In the genomic region with DNA sequence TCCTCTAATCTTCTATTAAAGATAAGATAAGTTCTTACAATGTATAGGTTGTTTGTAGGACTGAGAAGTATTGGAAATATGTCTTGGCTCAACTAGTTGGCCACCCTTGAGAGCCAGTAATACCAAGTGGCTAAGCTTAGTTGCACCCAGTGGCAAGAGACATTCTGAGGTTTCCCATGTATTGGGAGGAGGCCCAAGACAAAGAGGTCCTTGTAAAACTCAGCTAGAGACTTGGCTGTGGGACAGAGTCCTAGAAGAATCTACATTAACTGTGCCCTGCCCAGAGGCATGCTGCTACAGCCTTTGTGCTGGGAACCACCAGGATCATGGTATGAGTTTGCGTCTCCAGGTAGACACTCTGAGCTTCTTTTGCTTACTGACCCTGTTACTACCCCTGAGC, we compare ENCODE assay signal across 21 cellular contexts. TPM values are rescaled to one million over a fixed set of nuclear protein-coding genes. Genes with fewer than 3 reads are reported as not detected.
DNase-seq lines count a peak whose midpoint lies in the region; ATAC-seq, FAIRE-seq and TF ChIP-seq lines count a peak whose summit lies in the region.
"Had no signal": no experiment of that assay in that cellular context is flagged by ENCODE, and none has a peak within 500 bp of the region (broad histone marks: within the 10 kb centered on the region; RNA-seq: fewer than 3 reads in every experiment).

No MANE protein-coding gene starts in this region.

- peak overlapping the region; percentile 2 for H2AFZ ChIP-seq in osteoblast (ENCODE audit: low read length)

- DNase-seq in left ventricle myocardium superior (no peak), Right ventricle myocardium inferior (ENCODE audit: missing footprints) (no peak), frontal cortex (ENCODE audit: low spot score in 2 of 2) (peak; percentile 8 to 15), osteoblast (ENCODE audit: insufficient read length, low spot score, missing footprints) (no peak), middle frontal gyrus (ENCODE audit: extremely low spot score, low spot score) (no peak), urothelium cell line (ENCODE audit: low spot score) (no peak), GM13977 (ENCODE audit: low spot score) (no peak)
- DNase-seq: brain microvascular endothelial cell; NCI-H1436 treated with DMSO at 0.1 percent for 48 hours; NCI-H2171; NCI-H526 treated with DMSO at 0.1 percent for 48 hours; SHP77; spleen; stimulated activated CD4-positive, alpha-beta T cell treated with anti-CD3 and anti-CD28 coated beads, Interleukin-4, amount 100 ng/mL, for 24 hours had no signal

- H3K79me2 ChIP-seq in osteoblast (ENCODE audit: insufficient read depth, low read length): peaks cover 38% of the 10 kb centered on the region

- no peaks in the 10 kb centered on the region for H3K36me3 ChIP-seq in osteoblast (ENCODE audit: insufficient read depth, low read length)
- H3K36me3 ChIP-seq: brain microvascular endothelial cell, spleen had no signal

- FAIRE-seq in frontal cortex (lab: Jason Lieb, UNC) (no peak), urothelium cell line (lab: Jason Lieb, UNC) (no peak)
- FAIRE-seq: endometrium, GM18507, islet of Langerhans had no signal

- H3K4me1 ChIP-seq in osteoblast (ENCODE audit: insufficient read depth, low read length): peaks cover 43% of the 10 kb centered on the region
- H3K4me1 ChIP-seq: spleen had no signal

- ATAC-seq in left ventricle myocardium superior (peak; percentile 36), Right ventricle myocardium inferior (no peak), GM21737 (IDR thresholded peaks at IDR 0.05; ENCODE audit: unreplicated experiment) (no peak)

- H3K27me3 ChIP-seq in osteoblast (ENCODE audit: insufficient read depth, low read length): no peaks in the 10 kb centered on the region
- H3K27me3 ChIP-seq: brain microvascular endothelial cell, spleen had no signal

- H3K4me3 ChIP-seq in osteoblast (ENCODE audit: insufficient read depth, low read length): no peak overlapping the region
- H3K4me3 ChIP-seq: coronary artery, spleen had no signal

- no peaks in the 10 kb centered on the region for H3K9me3 ChIP-seq in osteoblast (ENCODE audit: low read depth, low read length)
- H3K9me3 ChIP-seq: spleen had no signal

- peak overlapping the region; percentile 16 for H3K27ac ChIP-seq in osteoblast (ENCODE audit: low read depth, low read length)
- H3K27ac ChIP-seq: brain microvascular endothelial cell, coronary artery, spleen had no signal

- intact Hi-C loops in left ventricle myocardium superior (cut with micrococcal nuclease): no loop called here
- intact Hi-C loops in Right ventricle myocardium inferior (cut with DNase I): no loop called here

- H3K4me2 ChIP-seq in osteoblast (ENCODE audit: insufficient read depth, low read length): no peak overlapping the region

- in situ Hi-C loops in GM13977 (cut with MboI; ENCODE audit: low pct_unique_long_range_greater_than_20kb, low sequenced_read_pairs, unreplicated experiment): no loop called here

- no peak for TF ChIP-seq CTCF in osteoblast (IDR thresholded peaks at IDR 0.05; ENCODE audit: extremely low read depth, low read depth, low read length)
- TF ChIP-seq CTCF in GM13977 (IDR thresholded peaks at IDR 0.05; ENCODE audit: extremely low read depth, insufficient read depth, missing control alignments): no peak

- H4K20me1 ChIP-seq in osteoblast (ENCODE audit: insufficient read depth, low read length): peaks cover 3% of the 10 kb centered on the region

RNA-seq across cellular contexts. Expression of a gene that starts 41.9 kb away (rescaled TPM):
- total RNA-seq in left ventricle myocardium superior (25.6 TPM), Right ventricle myocardium inferior (20.3 TPM), frontal cortex (19.2 TPM), osteoblast (13.0 and 24.8 TPM in 2 replicates)
- total RNA-seq: A172, lung microvascular endothelial cell had no signal

Comparison
In these comparisons a context has a peak if more than half of its experiments do, and no peak if none do; other contexts are left out.
1. DNase-seq: peak in frontal cortex (2 of 2); none in left ventricle myocardium superior (single experiment), Right ventricle myocardium inferior (single experiment), osteoblast (single experiment), middle frontal gyrus (single experiment), urothelium cell line (single experiment) and GM13977 (single experiment).